In genomic region chrX:54786972-54787371, GRCh38 we compare ENCODE assay signal across 10 cellular contexts. TPM values are rescaled to one million over a fixed set of nuclear protein-coding genes. Genes with fewer than 3 reads are reported as not detected.
DNase-seq lines count a peak whose midpoint lies in the region; ATAC-seq and TF ChIP-seq lines count a peak whose summit lies in the region.
"Had no signal": no experiment of that assay in that cellular context is flagged by ENCODE, and none has a peak within 500 bp of the region (broad histone marks: within the 10 kb centered on the region; RNA-seq: fewer than 3 reads in every experiment).

No MANE protein-coding gene starts in this region.

- CTCF ChIA-PET in Caco-2 (lab: Charles Lee) (interaction anchor here (1.6 kb wide), 1 partner anchor 147 kb away, joined by 10 read pairs; no protein-coding TSS in a partner anchor), activated B cell treated with CpG ODN at 0.5 μM for 24 hours (lab: Charles Lee) (interaction anchor here (0.7 to 1.1 kb wide), 2 partner anchors 145 to 148 kb away, joined by 3 to 5 read pairs; no protein-coding TSS in a partner anchor)

- H3K27me3 ChIP-seq in Caco-2 (replicated peaks; ENCODE audit: control insufficient read depth, insufficient read depth, low read length) = no peaks in the 10 kb centered on the region

- POLR2A ChIA-PET in Caco-2 (lab: Charles Lee) = no interaction called here
- POLR2A ChIA-PET in activated B cell treated with CpG ODN at 0.5 μM for 24 hours (lab: Charles Lee) = interaction anchor here (0.5 kb wide), 1 partner anchor 21 kb away, joined by 3 read pairs; the partner anchor contains the start of gene MAGED2

- H3K36me3 Mint-ChIP-seq in Caco-2 (ENCODE audit: insufficient read depth, unreplicated experiment) (no peaks in the 10 kb centered on the region), activated B cell treated with CpG ODN at 0.5 μM for 24 hours (ENCODE audit: low read depth) (no peaks in the 10 kb centered on the region)

- H3K4me3 ChIP-seq in Caco-2 (ENCODE audit: low read depth, low read length) = no peak overlapping the region

- H3K9me3 Mint-ChIP-seq in Caco-2 (ENCODE audit: unreplicated experiment) = peaks cover 12% of the 10 kb centered on the region
- H3K9me3 Mint-ChIP-seq in activated B cell treated with CpG ODN at 0.5 μM for 24 hours = no peaks in the 10 kb centered on the region

- H3K27me3 Mint-ChIP-seq in Caco-2 (ENCODE audit: insufficient read depth, unreplicated experiment) = peaks cover 4% of the 10 kb centered on the region
- no peaks in the 10 kb centered on the region for H3K27me3 Mint-ChIP-seq in activated B cell treated with CpG ODN at 0.5 μM for 24 hours

- TF ChIP-seq CTCF in Caco-2 (IDR thresholded peaks at IDR 0.05; ENCODE audit: insufficient read depth in 1 of 2, low read depth in 1 of 2, low read length in 1 of 2, severe bottlenecking in 1 of 2, unreplicated experiment in 1 of 2) (peak; percentile 8 to 12), activated B cell treated with CpG ODN at 0.5 μM for 24 hours (IDR thresholded peaks at IDR 0.05) (no peak)

- intact Hi-C loops in Caco-2 (cut with micrococcal nuclease; ENCODE audit: unreplicated experiment) = loop anchor here (1.0 kb wide), 1 partner anchor 147 kb away; no protein-coding TSS in a partner anchor
- intact Hi-C loops in activated B cell treated with CpG ODN at 0.5 μM for 24 hours (cut with micrococcal nuclease) = loop anchor here (1.0 to 2.0 kb wide), 2 partner anchors 147 to 744 kb away; no protein-coding TSS in a partner anchor

- ATAC-seq in HG02610 (IDR thresholded peaks at IDR 0.05; ENCODE audit: unreplicated experiment) (peak; percentile 55), activated B cell treated with CpG ODN at 0.5 μM for 24 hours (ENCODE audit: low read depth) (peak; percentile 58), GM19455 (IDR thresholded peaks at IDR 0.05; ENCODE audit: unreplicated experiment) (no peak), HG03135 (IDR thresholded peaks at IDR 0.05; ENCODE audit: unreplicated experiment) (no peak)

- H3K4me1 Mint-ChIP-seq in Caco-2 (ENCODE audit: low read depth, unreplicated experiment) (no peaks in the 10 kb centered on the region), activated B cell treated with CpG ODN at 0.5 μM for 24 hours (no peaks in the 10 kb centered on the region)

- H3K4me3 Mint-ChIP-seq in Caco-2 (ENCODE audit: unreplicated experiment) (no peak overlapping the region), activated B cell treated with CpG ODN at 0.5 μM for 24 hours (no peak overlapping the region)

- BruUV-seq in Caco-2 (replicated peaks; lab: Mats Ljungman, UMichigan) = no TSS peak

- H3K9me3 ChIP-seq in Caco-2 = no peaks in the 10 kb centered on the region

- DNase-seq in Caco-2 (peak in 1 of 2 experiments; percentile 24), activated B cell treated with CpG ODN at 0.5 μM for 24 hours (no peak), islet precursor cell (peak; percentile 62), COLO668 (lab: John Stamatoyannopoulos, UW; ENCODE audit: unreplicated experiment) (no peak), GM03348 (ENCODE audit: low spot score) (no peak)
- DNase-seq: NCI-H1105 had no signal

- H3K27ac Mint-ChIP-seq in Caco-2 (ENCODE audit: unreplicated experiment) (no peak overlapping the region), activated B cell treated with CpG ODN at 0.5 μM for 24 hours (no peak overlapping the region)

- no peaks in the 10 kb centered on the region for H3K36me3 ChIP-seq in Caco-2 (ENCODE audit: control insufficient read depth, insufficient read depth, low read length)

- no peaks in the 10 kb centered on the region for H3K4me1 ChIP-seq in Caco-2

RNA-seq across cellular contexts. Expression of gene ITIH6, which starts 11.1 kb away (rescaled TPM):
- total RNA-seq in Caco-2 (2022) (0.29 and 0.39 TPM in 2 replicates), activated B cell treated with CpG ODN at 0.5 μM for 24 hours (not detected in 2 replicates)
- total RNA-seq: subcutaneous adipose tissue had no signal

RNA-seq across cellular contexts. Expression of gene MAGED2, which starts 20.6 kb away (rescaled TPM):
- total RNA-seq in Caco-2 (2022) (96.0 and 103 TPM in 2 replicates), activated B cell treated with CpG ODN at 0.5 μM for 24 hours (44.0 and 49.4 TPM in 2 replicates)

Comparison
In these comparisons a context has a peak if more than half of its experiments do, and no peak if none do; other contexts are left out.
1. ATAC-seq: peak in HG02610 (single experiment) and activated B cell treated with CpG ODN at 0.5 μM for 24 hours (single experiment); none in GM19455 (single experiment) and HG03135 (single experiment).